In the genomic region with DNA sequence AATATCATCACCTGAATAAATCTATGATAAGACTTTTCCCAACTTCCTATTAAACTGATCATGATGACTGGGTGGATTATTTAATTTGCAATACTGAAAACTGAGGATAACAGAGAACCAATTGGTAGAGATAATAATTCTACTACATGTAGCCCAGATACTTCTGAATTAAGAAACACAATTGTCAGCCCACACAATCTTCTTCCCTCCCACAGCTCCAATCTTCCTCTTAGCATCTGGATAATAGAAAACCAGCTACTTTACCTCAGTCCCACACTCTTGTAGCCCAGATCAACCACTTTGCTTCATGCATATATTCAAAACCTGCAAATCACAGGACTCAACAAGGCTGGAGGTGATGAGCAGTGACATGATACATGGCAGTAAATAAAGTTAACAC, we compare ENCODE assay signal across 1 cellular context.
TF ChIP-seq lines count a peak whose summit lies in the region.

No MANE protein-coding gene starts in this region.

TF ChIP-seq in HepG2, 621 proteins besides CTCF, POLR2A, EP300 and RAD21 (continued from another document):
- TF ChIP-seq, protein P1, sequence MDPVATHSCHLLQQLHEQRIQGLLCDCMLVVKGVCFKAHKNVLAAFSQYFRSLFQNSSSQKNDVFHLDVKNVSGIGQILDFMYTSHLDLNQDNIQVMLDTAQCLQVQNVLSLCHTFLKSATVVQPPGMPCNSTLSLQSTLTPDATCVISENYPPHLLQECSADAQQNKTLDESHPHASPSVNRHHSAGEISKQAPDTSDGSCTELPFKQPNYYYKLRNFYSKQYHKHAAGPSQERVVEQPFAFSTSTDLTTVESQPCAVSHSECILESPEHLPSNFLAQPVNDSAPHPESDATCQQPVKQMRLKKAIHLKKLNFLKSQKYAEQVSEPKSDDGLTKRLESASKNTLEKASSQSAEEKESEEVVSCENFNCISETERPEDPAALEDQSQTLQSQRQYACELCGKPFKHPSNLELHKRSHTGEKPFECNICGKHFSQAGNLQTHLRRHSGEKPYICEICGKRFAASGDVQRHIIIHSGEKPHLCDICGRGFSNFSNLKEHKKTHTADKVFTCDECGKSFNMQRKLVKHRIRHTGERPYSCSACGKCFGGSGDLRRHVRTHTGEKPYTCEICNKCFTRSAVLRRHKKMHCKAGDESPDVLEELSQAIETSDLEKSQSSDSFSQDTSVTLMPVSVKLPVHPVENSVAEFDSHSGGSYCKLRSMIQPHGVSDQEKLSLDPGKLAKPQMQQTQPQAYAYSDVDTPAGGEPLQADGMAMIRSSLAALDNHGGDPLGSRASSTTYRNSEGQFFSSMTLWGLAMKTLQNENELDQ (CRISPR knock-in tag; IDR thresholded peaks at IDR 0.05; ENCODE audit: borderline replicate concordance): no peak
- no peak for TF ChIP-seq MLLT10 (CRISPR knock-in tag; IDR thresholded peaks at IDR 0.05)
- TF ChIP-seq, protein P2, sequence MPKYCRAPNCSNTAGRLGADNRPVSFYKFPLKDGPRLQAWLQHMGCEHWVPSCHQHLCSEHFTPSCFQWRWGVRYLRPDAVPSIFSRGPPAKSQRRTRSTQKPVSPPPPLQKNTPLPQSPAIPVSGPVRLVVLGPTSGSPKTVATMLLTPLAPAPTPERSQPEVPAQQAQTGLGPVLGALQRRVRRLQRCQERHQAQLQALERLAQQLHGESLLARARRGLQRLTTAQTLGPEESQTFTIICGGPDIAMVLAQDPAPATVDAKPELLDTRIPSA (CRISPR knock-in tag; IDR thresholded peaks at IDR 0.05; ENCODE audit: borderline replicate concordance): no peak
- TF ChIP-seq ZNF354B (CRISPR knock-in tag; IDR thresholded peaks at IDR 0.05): no peak
- no peak for TF ChIP-seq PAF1 (CRISPR knock-in tag; IDR thresholded peaks at IDR 0.05)
- TF ChIP-seq HOXA5 (CRISPR knock-in tag; IDR thresholded peaks at IDR 0.05): no peak
